ENCODE assay signal across 8 cellular contexts in the genomic region with DNA sequence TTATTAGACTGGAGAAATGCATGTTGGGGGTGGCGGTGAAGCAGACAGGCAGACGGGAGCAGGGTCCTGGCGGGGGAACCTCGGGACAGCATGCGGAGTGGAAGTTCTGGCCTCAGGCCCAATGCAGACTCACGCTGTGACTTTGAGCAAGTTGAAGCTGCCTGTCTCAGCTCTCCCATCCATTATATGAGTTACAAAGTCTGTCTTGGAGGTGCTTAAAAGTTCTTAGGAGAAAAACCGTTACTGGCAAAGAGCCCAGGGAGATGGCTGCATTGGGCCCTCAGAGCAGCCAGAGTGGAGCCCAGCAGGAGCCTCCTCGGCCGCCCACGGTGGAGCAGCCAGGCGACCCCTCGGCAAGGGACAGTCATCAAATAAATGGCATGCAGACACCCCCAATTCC.
DNase-seq lines count a peak whose midpoint lies in the region; ATAC-seq and TF ChIP-seq lines count a peak whose summit lies in the region.

No MANE protein-coding gene starts in this region.

- no peak for TF ChIP-seq CTCF in GM23338 (conservative IDR thresholded peaks at IDR 0.05; ENCODE audit: low read depth in 2 of 2)

- peak; percentile 30 for ATAC-seq in GM23338
- no peak for ATAC-seq in activated naive CD8-positive, alpha-beta T cell treated with anti-CD3 and anti-CD28 coated beads, Interleukin-2, amount 50 U/mL, for 24 hours
- no peak for ATAC-seq in HG03354 (IDR thresholded peaks at IDR 0.05; ENCODE audit: poor library complexity, severe bottlenecking, unreplicated experiment)

- no peaks in the 10 kb centered on the region for H3K4me1 ChIP-seq in GM23338 (ENCODE audit: insufficient read depth)

- H3K9me3 Mint-ChIP-seq in GM23338, result no peaks in the 10 kb centered on the region
- no peaks in the 10 kb centered on the region for H3K9me3 Mint-ChIP-seq in activated naive CD8-positive, alpha-beta T cell treated with anti-CD3 and anti-CD28 coated beads, Interleukin-2, amount 50 U/mL, for 24 hours

- H3K27me3 Mint-ChIP-seq in GM23338 (ENCODE audit: insufficient read depth, low read depth, poor library complexity), result no peaks in the 10 kb centered on the region
- H3K27me3 Mint-ChIP-seq in activated naive CD8-positive, alpha-beta T cell treated with anti-CD3 and anti-CD28 coated beads, Interleukin-2, amount 50 U/mL, for 24 hours, result peaks cover 5% of the 10 kb centered on the region

- H3K36me3 Mint-ChIP-seq in GM23338 (ENCODE audit: low read depth), result no peaks in the 10 kb centered on the region
- H3K36me3 Mint-ChIP-seq in activated naive CD8-positive, alpha-beta T cell treated with anti-CD3 and anti-CD28 coated beads, Interleukin-2, amount 50 U/mL, for 24 hours (ENCODE audit: low read depth), result no peaks in the 10 kb centered on the region

- H3F3A ChIP-seq in GM23338 (replicated peaks; ENCODE audit: low read depth), result no peaks in the 10 kb centered on the region

- no peaks in the 10 kb centered on the region for H3K36me3 ChIP-seq in GM23338 (ENCODE audit: insufficient read depth)

- 0 out of 2 replicates have a peak, but pooled peaks cover 5% of the 10 kb centered on the region for H3K9me2 ChIP-seq in GM23338 (ENCODE audit: insufficient read depth)

- no peaks in the 10 kb centered on the region for H4K20me1 ChIP-seq in GM23338 (replicated peaks; ENCODE audit: insufficient read depth)

- no peak for DNase-seq in GM23338 (ENCODE audit: low spot score)
- DNase-seq in brain pericyte (ENCODE audit: low read depth, low spot score), result peak; percentile 25
- DNase-seq in left kidney (ENCODE audit: low read depth, low spot score), result peak; percentile 49
- DNase-seq in substantia nigra (lab: John Stamatoyannopoulos, UW), result peak in 29 of 49 donors; percentile 9 to 62 (median 32)
- DNase-seq in NK-92 (lab: John Stamatoyannopoulos, UW; ENCODE audit: unreplicated experiment), result no peak
- no peak for DNase-seq in activated naive CD8-positive, alpha-beta T cell treated with anti-CD3 and anti-CD28 coated beads, Interleukin-2, amount 50 U/mL, for 24 hours
- DNase-seq in AML-193 (lab: John Stamatoyannopoulos, UW), result no peak

- H3K4me3 Mint-ChIP-seq in GM23338, result no peak overlapping the region
- H3K4me3 Mint-ChIP-seq in activated naive CD8-positive, alpha-beta T cell treated with anti-CD3 and anti-CD28 coated beads, Interleukin-2, amount 50 U/mL, for 24 hours, result no peak overlapping the region

- no peak overlapping the region for H3K27ac ChIP-seq in GM23338 (ENCODE audit: low read depth)
- no peak overlapping the region for H3K27ac ChIP-seq in substantia nigra (ENCODE audit: low read depth, low read length, poor library complexity, severe bottlenecking)

- no peaks in the 10 kb centered on the region; the same call in 2 of the 3 replicates for H3K4me1 Mint-ChIP-seq in GM23338
- no peaks in the 10 kb centered on the region for H3K4me1 Mint-ChIP-seq in activated naive CD8-positive, alpha-beta T cell treated with anti-CD3 and anti-CD28 coated beads, Interleukin-2, amount 50 U/mL, for 24 hours

- no peaks in the 10 kb centered on the region for H3K79me2 ChIP-seq in GM23338 (replicated peaks; ENCODE audit: insufficient read depth)

- no peak overlapping the region for H3K4me2 ChIP-seq in GM23338

- peak overlapping the region; percentile 81; the same call in 1 of the 2 replicates for H2AFZ ChIP-seq in GM23338

- H3K27me3 ChIP-seq in GM23338 (ENCODE audit: insufficient read depth), result no peaks in the 10 kb centered on the region

- no peak overlapping the region for H3K27ac Mint-ChIP-seq in GM23338
- no peak overlapping the region for H3K27ac Mint-ChIP-seq in activated naive CD8-positive, alpha-beta T cell treated with anti-CD3 and anti-CD28 coated beads, Interleukin-2, amount 50 U/mL, for 24 hours

- no peak overlapping the region for H3K4me3 ChIP-seq in GM23338

TF ChIP-seq in GM23338, 12 proteins besides CTCF, POLR2A, EP300 and RAD21 (continues in another document):
- TF ChIP-seq JUNB (IDR thresholded peaks at IDR 0.05; ENCODE audit: unreplicated experiment) (no peak), ZNF114 (CRISPR knock-in tag; IDR thresholded peaks at IDR 0.05) (no peak), CREB1 (CRISPR knock-in tag; IDR thresholded peaks at IDR 0.05; ENCODE audit: low read depth) (no peak), NANOG (IDR thresholded peaks at IDR 0.05; ENCODE audit: borderline replicate concordance) (no peak), ZNF331 (CRISPR knock-in tag; IDR thresholded peaks at IDR 0.05; ENCODE audit: low read depth) (no peak), POLR2AphosphoS5 (IDR thresholded peaks at IDR 0.05; ENCODE audit: low read depth) (no peak), EZH2 (IDR thresholded peaks at IDR 0.05; ENCODE audit: low read depth, unreplicated experiment) (no peak), STAT1 (IDR thresholded peaks at IDR 0.05; ENCODE audit: unreplicated experiment) (no peak), EZH2phosphoT487 (IDR thresholded peaks at IDR 0.05; ENCODE audit: unreplicated experiment) (no peak)
- TF ChIP-seq, protein P1, sequence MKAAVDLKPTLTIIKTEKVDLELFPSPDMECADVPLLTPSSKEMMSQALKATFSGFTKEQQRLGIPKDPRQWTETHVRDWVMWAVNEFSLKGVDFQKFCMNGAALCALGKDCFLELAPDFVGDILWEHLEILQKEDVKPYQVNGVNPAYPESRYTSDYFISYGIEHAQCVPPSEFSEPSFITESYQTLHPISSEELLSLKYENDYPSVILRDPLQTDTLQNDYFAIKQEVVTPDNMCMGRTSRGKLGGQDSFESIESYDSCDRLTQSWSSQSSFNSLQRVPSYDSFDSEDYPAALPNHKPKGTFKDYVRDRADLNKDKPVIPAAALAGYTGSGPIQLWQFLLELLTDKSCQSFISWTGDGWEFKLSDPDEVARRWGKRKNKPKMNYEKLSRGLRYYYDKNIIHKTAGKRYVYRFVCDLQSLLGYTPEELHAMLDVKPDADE (IDR thresholded peaks at IDR 0.05), result no peak
- TF ChIP-seq, protein P2, sequence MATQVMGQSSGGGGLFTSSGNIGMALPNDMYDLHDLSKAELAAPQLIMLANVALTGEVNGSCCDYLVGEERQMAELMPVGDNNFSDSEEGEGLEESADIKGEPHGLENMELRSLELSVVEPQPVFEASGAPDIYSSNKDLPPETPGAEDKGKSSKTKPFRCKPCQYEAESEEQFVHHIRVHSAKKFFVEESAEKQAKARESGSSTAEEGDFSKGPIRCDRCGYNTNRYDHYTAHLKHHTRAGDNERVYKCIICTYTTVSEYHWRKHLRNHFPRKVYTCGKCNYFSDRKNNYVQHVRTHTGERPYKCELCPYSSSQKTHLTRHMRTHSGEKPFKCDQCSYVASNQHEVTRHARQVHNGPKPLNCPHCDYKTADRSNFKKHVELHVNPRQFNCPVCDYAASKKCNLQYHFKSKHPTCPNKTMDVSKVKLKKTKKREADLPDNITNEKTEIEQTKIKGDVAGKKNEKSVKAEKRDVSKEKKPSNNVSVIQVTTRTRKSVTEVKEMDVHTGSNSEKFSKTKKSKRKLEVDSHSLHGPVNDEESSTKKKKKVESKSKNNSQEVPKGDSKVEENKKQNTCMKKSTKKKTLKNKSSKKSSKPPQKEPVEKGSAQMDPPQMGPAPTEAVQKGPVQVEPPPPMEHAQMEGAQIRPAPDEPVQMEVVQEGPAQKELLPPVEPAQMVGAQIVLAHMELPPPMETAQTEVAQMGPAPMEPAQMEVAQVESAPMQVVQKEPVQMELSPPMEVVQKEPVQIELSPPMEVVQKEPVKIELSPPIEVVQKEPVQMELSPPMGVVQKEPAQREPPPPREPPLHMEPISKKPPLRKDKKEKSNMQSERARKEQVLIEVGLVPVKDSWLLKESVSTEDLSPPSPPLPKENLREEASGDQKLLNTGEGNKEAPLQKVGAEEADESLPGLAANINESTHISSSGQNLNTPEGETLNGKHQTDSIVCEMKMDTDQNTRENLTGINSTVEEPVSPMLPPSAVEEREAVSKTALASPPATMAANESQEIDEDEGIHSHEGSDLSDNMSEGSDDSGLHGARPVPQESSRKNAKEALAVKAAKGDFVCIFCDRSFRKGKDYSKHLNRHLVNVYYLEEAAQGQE (IDR thresholded peaks at IDR 0.05; ENCODE audit: unreplicated experiment), result no peak

Comparison
In these comparisons a context has a peak if more than half of its experiments do, and no peak if none do; other contexts are left out.
1. DNase-seq: peak in brain pericyte (single experiment), left kidney (single experiment) and substantia nigra (29 of 49); none in GM23338 (single experiment), NK-92 (single experiment), activated naive CD8-positive, alpha-beta T cell treated with anti-CD3 and anti-CD28 coated beads, Interleukin-2, amount 50 U/mL, for 24 hours (single experiment) and AML-193 (0 of 2).